15 cellular contexts compared by ENCODE assay signal in the genomic region with DNA sequence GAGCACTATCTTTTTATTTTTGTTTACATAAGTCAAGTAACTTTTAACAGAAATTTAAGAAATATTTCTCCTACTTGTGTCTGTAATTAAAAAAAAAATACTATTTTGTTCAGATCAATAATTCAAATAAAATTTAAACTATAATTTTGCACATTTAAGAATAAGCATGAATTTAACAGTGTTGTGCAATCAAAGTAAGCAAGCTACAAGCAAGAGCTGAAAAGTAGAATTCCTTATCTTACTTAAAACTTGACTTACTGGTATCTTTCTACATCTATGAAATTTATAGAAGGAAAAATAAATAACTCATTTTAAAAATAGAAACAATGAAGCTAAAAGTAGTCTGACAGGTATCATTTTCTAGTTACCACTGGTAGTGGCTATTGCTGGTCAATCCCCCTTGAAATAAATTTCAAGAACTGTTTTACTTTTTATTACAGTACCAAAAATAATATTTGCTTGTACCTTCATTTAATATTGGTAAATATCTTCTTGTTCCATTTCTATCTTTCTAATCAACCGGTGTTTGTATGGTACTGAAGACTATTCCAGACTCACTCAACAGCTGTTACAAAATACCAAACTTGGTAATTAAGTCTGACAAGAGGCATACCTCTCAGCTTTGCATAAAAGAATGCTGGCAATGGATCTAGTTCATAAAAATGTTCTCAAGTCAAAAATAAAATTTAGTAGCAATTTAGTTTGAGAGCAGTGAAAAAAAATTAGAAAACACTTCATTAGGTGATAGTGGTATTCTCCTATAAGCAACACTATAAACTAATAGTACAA.
DNase-seq lines count a peak whose midpoint lies in the region; ATAC-seq, FAIRE-seq and TF ChIP-seq lines count a peak whose summit lies in the region.
"Had no signal": no experiment of that assay in that cellular context is flagged by ENCODE, and none has a peak within 500 bp of the region (broad histone marks: within the 10 kb centered on the region; RNA-seq: fewer than 3 reads in every experiment).

No MANE protein-coding gene starts in this region.

- H3K9me3 ChIP-seq in esophagus muscularis mucosa, result no peaks in the 10 kb centered on the region

- FAIRE-seq in H54 (lab: Jason Lieb, UNC), result no peak
- FAIRE-seq: HTR-8/SVneo had no signal

- TF ChIP-seq POLR2A in esophagus muscularis mucosa (IDR thresholded peaks at IDR 0.05; ENCODE audit: low read depth) (no peak), H54 (IDR thresholded peaks at IDR 0.05; ENCODE audit: low read depth, low read length) (no peak)

- no peaks in the 10 kb centered on the region for H3K27me3 ChIP-seq in esophagus muscularis mucosa
- no peaks in the 10 kb centered on the region for H3K27me3 ChIP-seq in rectal smooth muscle tissue (ENCODE audit: control insufficient read depth, insufficient read depth, low read length)

- H3K4me3 ChIP-seq in LNCaP clone FGC (ENCODE audit: low read depth, low read length) (peak overlapping the region; percentile 41), esophagus muscularis mucosa (peak overlapping the region in 2 of 4 donors; percentile 20 to 27), rectal smooth muscle tissue (ENCODE audit: low read length) (no peak overlapping the region)

- DNase-seq in activated naive CD4-positive, alpha-beta T cell treated with anti-CD3 and anti-CD28 coated beads, Interleukin-2, amount 10 ng/mL, durations not matched to agents 7 days and 5 days, result no peak
- DNase-seq in LNCaP clone FGC (ENCODE audit: low read depth), result peak; percentile 53
- no peak for DNase-seq in esophagus muscularis mucosa (ENCODE audit: extremely low spot score)
- DNase-seq in retina, result no peak
- no peak for DNase-seq in H54 (ENCODE audit: insufficient read length, low spot score)
- DNase-seq: activated CD4-positive, alpha-beta T cell treated with anti-CD3 and anti-CD28 coated beads for 1 hour; activated CD8-positive, alpha-beta memory T cell treated with anti-CD3 and anti-CD28 coated beads, Interleukin-2, amount 50 U/mL, for 48 hours; cortex of kidney; DND-41; NCI-H2029 treated with DMSO at 0.1 percent for 48 hours; NCI-H510A had no signal

- TF ChIP-seq EP300 in esophagus muscularis mucosa (IDR thresholded peaks at IDR 0.05), result no peak

- TF ChIP-seq CTCF in LNCaP clone FGC (IDR thresholded peaks at IDR 0.05; ENCODE audit: control insufficient read depth, extremely low read depth, insufficient read depth) (no peak), esophagus muscularis mucosa (IDR thresholded peaks at IDR 0.05) (no peak)

- peaks cover 80% of the 10 kb centered on the region for H3K4me1 Mint-ChIP-seq in activated naive CD4-positive, alpha-beta T cell treated with anti-CD3 and anti-CD28 coated beads, Interleukin-2, amount 50 U/mL, for 24 hours
- H3K4me1 Mint-ChIP-seq in activated naive CD4-positive, alpha-beta T cell treated with anti-CD3 and anti-CD28 coated beads, Interleukin-2, amount 10 ng/mL, durations not matched to agents 7 days and 5 days, result peaks cover 43% of the 10 kb centered on the region

- H3K36me3 Mint-ChIP-seq in activated naive CD4-positive, alpha-beta T cell treated with anti-CD3 and anti-CD28 coated beads, Interleukin-2, amount 50 U/mL, for 24 hours, result peaks cover 2% of the 10 kb centered on the region
- peaks cover 18% of the 10 kb centered on the region for H3K36me3 Mint-ChIP-seq in activated naive CD4-positive, alpha-beta T cell treated with anti-CD3 and anti-CD28 coated beads, Interleukin-2, amount 10 ng/mL, durations not matched to agents 7 days and 5 days

- H3K4me1 ChIP-seq in esophagus muscularis mucosa, result peaks cover 53 to 93% (median 87%) of the 10 kb centered on the region in 4 donors
- peaks cover 25% of the 10 kb centered on the region for H3K4me1 ChIP-seq in rectal smooth muscle tissue (ENCODE audit: control insufficient read depth, insufficient read depth, low read length)

- H3K9me3 Mint-ChIP-seq in activated naive CD4-positive, alpha-beta T cell treated with anti-CD3 and anti-CD28 coated beads, Interleukin-2, amount 50 U/mL, for 24 hours, result no peaks in the 10 kb centered on the region
- no peaks in the 10 kb centered on the region for H3K9me3 Mint-ChIP-seq in activated naive CD4-positive, alpha-beta T cell treated with anti-CD3 and anti-CD28 coated beads, Interleukin-2, amount 10 ng/mL, durations not matched to agents 7 days and 5 days

- H3K4me3 Mint-ChIP-seq in activated naive CD4-positive, alpha-beta T cell treated with anti-CD3 and anti-CD28 coated beads, Interleukin-2, amount 50 U/mL, for 24 hours, result peak overlapping the region; percentile 42
- no peak overlapping the region for H3K4me3 Mint-ChIP-seq in activated naive CD4-positive, alpha-beta T cell treated with anti-CD3 and anti-CD28 coated beads, Interleukin-2, amount 10 ng/mL, durations not matched to agents 7 days and 5 days

- no peak overlapping the region for H3K9ac ChIP-seq in rectal smooth muscle tissue (ENCODE audit: low read length)

- peak overlapping the region; percentile 90 to 97 (median 96) for H3K27ac ChIP-seq in esophagus muscularis mucosa (replicated peaks in 1 of 4)
- H3K27ac ChIP-seq in rectal smooth muscle tissue (ENCODE audit: low read depth, low read length), result peak overlapping the region; percentile 78

- CTCF ChIA-PET in activated naive CD4-positive, alpha-beta T cell treated with anti-CD3 and anti-CD28 coated beads, Interleukin-2, amount 10 ng/mL, durations not matched to agents 7 days and 5 days (lab: Charles Lee), result interaction anchor here (0.7 to 1.8 kb wide), 2 partner anchors 47 to 1328 kb away, joined by 3 to 7 read pairs; no protein-coding TSS in a partner anchor

- ATAC-seq in GM19463 (IDR thresholded peaks at IDR 0.05; ENCODE audit: unreplicated experiment), result no peak

- 28% methylated on average over 1 of the region's 1 CpG for WGBS in esophagus muscularis mucosa

- peak overlapping the region; percentile 41 for H3K27ac Mint-ChIP-seq in activated naive CD4-positive, alpha-beta T cell treated with anti-CD3 and anti-CD28 coated beads, Interleukin-2, amount 50 U/mL, for 24 hours
- H3K27ac Mint-ChIP-seq in activated naive CD4-positive, alpha-beta T cell treated with anti-CD3 and anti-CD28 coated beads, Interleukin-2, amount 10 ng/mL, durations not matched to agents 7 days and 5 days, result no peak overlapping the region

- no peaks in the 10 kb centered on the region for H3K27me3 Mint-ChIP-seq in activated naive CD4-positive, alpha-beta T cell treated with anti-CD3 and anti-CD28 coated beads, Interleukin-2, amount 50 U/mL, for 24 hours
- H3K27me3 Mint-ChIP-seq in activated naive CD4-positive, alpha-beta T cell treated with anti-CD3 and anti-CD28 coated beads, Interleukin-2, amount 10 ng/mL, durations not matched to agents 7 days and 5 days, result no peaks in the 10 kb centered on the region

- intact Hi-C loops in esophagus muscularis mucosa (cut with DNase I), result no loop called here

- peaks cover 0 to 6% (median 2%) of the 10 kb centered on the region in 4 donors for H3K36me3 ChIP-seq in esophagus muscularis mucosa
- H3K36me3 ChIP-seq in rectal smooth muscle tissue (ENCODE audit: control insufficient read depth, insufficient read depth, low read length), result no peaks in the 10 kb centered on the region
